Comparison of ENCODE assay signal across 28 cellular contexts in the genomic region with DNA sequence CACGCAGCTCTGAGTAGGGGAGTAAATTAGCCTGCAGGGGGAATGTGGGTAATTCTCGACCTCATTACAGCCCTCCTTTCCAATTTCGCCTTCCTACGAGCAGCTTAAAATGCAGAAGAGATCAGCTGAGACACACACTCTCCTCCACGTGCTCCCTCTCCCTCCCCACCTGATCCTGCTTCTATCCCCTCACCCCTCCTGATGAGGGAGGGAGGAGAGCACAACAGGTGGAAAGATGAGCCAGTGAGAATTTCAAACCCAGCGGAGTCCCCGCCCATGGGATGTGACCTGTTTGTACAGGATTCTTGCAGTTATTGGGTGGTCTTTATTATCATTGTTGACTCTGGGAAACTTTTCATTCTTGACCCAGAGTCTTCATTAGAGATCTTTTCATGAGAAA. TPM values are rescaled to one million over a fixed set of nuclear protein-coding genes. Genes with fewer than 3 reads are reported as not detected.
DNase-seq lines count a peak whose midpoint lies in the region; ATAC-seq, FAIRE-seq and TF ChIP-seq lines count a peak whose summit lies in the region.
"Had no signal": no experiment of that assay in that cellular context is flagged by ENCODE, and none has a peak within 500 bp of the region (broad histone marks: within the 10 kb centered on the region; RNA-seq: fewer than 3 reads in every experiment).

No MANE protein-coding gene starts in this region.

- no peak for TF ChIP-seq CTCF in HepG2 (CRISPR knock-in tag; IDR thresholded peaks at IDR 0.05)
- no peak for TF ChIP-seq CTCF in right lobe of liver (IDR thresholded peaks at IDR 0.05)
- TF ChIP-seq CTCF in OCI-LY7 (conservative IDR thresholded peaks at IDR 0.05; ENCODE audit: low read length) = no peak

- in situ Hi-C loops in HepG2 (cut with HindIII; ENCODE audit: extremely low pct_ligation_motif_present, low pct_unique_long_range_greater_than_20kb) = no loop called here

- DNase-seq in HepG2 (ENCODE audit: low spot score) (no peak), right lobe of liver (no peak), OCI-LY7 (ENCODE audit: low spot score) (no peak), iPS-NIHi11 (ENCODE audit: low spot score) (peak; percentile 59), urothelium cell line (ENCODE audit: low spot score) (no peak), OCI-M2 (lab: John Stamatoyannopoulos, UW; ENCODE audit: unreplicated experiment) (no peak), kidney glomerular epithelial cell (lab: John Stamatoyannopoulos, UW) (no peak)
- DNase-seq in stimulated activated CD4-positive, alpha-beta T cell treated with anti-CD3 and anti-CD28 coated beads, Interleukin-2, amount 100 ng/mL, for 24 hours = no peak
- DNase-seq: activated CD4-positive, alpha-beta T cell treated with anti-CD3 and anti-CD28 coated beads, Interleukin-2, amount 50 U/mL, for 48 hours; activated CD4-positive, CD25-positive, alpha-beta regulatory T cell treated with anti-CD3 and anti-CD28 coated beads, Interleukin-2, amount 50 U/mL, for 72 hours; activated T-cell treated with anti-CD3 and anti-CD28 coated beads, Interleukin-2, amount 50 U/mL, for 72 hours; CD8-positive, alpha-beta T cell; NCI-H1092 treated with DMSO at 0.1 percent for 48 hours; NCI-H1930; NCI-H446; NK-92 treated with Interleukin-12 subunit alpha and Interleukin-12 subunit beta, amount 100 ng/mL, for 24 hours; nucleus accumbens; PC-9; stimulated activated CD4-positive, alpha-beta T cell treated with anti-CD3 and anti-CD28 coated beads, Interleukin-15, amount 100 ng/mL, for 24 hours; stimulated activated naive B cell treated with anti-CD40 and anti-IgM and Interleukin-4, amounts not matched to agents 10 μg/mL and 1 μg/mL and 100 μg/mL, for 72 hours; substantia nigra; T-helper 17 cell; trophoblast cell had no signal

- no peak overlapping the region for H3K9ac ChIP-seq in HepG2 (ENCODE audit: insufficient read depth, low read depth, low read length)

- TF ChIP-seq EP300 in HepG2 (IDR thresholded peaks at IDR 0.05; ENCODE audit: low read depth in 2 of 2, low read length in 2 of 2) = no peak
- TF ChIP-seq EP300 in HepG2 (CRISPR knock-in tag; IDR thresholded peaks at IDR 0.05; ENCODE audit: borderline replicate concordance) = no peak

- intact Hi-C loops in HepG2 (cut with micrococcal nuclease; ENCODE audit: unreplicated experiment) = no loop called here
- intact Hi-C loops in right lobe of liver (cut with DNase I) = no loop called here
- intact Hi-C loops in OCI-LY7 (cut with micrococcal nuclease; ENCODE audit: unreplicated experiment) = no loop called here

- H3K4me3 ChIP-seq in HepG2 (replicated peaks in 1 of 3; ENCODE audit: insufficient read depth in 1 of 3, low read depth in 2 of 3, low read length in 3 of 3) (no peak overlapping the region), right lobe of liver (no peak overlapping the region), OCI-LY7 (ENCODE audit: low read depth, low read length, poor library complexity, severe bottlenecking) (no peak overlapping the region)
- H3K4me3 ChIP-seq: ascending aorta, gastroesophageal sphincter, K562, PC-9 had no signal

- FAIRE-seq in HepG2 (lab: Jason Lieb, UNC) (no peak), urothelium cell line (lab: Jason Lieb, UNC) (peak; percentile 13)
- FAIRE-seq: G401.6, K562, keratinocyte had no signal

- H4K20me1 ChIP-seq in HepG2 (ENCODE audit: insufficient read depth, low read length) (no peaks in the 10 kb centered on the region), OCI-LY7 (ENCODE audit: insufficient read depth, low read length) (no peaks in the 10 kb centered on the region)

- no peaks in the 10 kb centered on the region for H3K36me3 ChIP-seq in HepG2 (replicated peaks in 1 of 2; ENCODE audit: control insufficient read depth in 1 of 2, insufficient read depth in 2 of 2, low read length in 2 of 2)
- no peaks in the 10 kb centered on the region for H3K36me3 ChIP-seq in right lobe of liver
- H3K36me3 ChIP-seq in OCI-LY7 (ENCODE audit: insufficient read depth, low read length) = no peaks in the 10 kb centered on the region; the same call in 1 of the 2 replicates
- H3K36me3 ChIP-seq: ascending aorta, gastroesophageal sphincter had no signal

- no peaks in the 10 kb centered on the region for H3K9me2 ChIP-seq in OCI-LY7 (ENCODE audit: insufficient read depth, low read length)

- POLR2A ChIA-PET in HepG2 (lab: Yijun Ruan, JAX) = no interaction called here
- POLR2A ChIA-PET in OCI-LY7 (lab: Charles Lee) = interaction anchor here (1.0 to 1.5 kb wide), 2 partner anchors 10 to 37 kb away, joined by 4 to 5 read pairs; no protein-coding TSS in a partner anchor

- H3K4me1 ChIP-seq in HepG2 (ENCODE audit: insufficient read depth, low read length) = no peaks in the 10 kb centered on the region
- no peaks in the 10 kb centered on the region for H3K4me1 ChIP-seq in right lobe of liver
- peaks cover 30% of the 10 kb centered on the region for H3K4me1 ChIP-seq in OCI-LY7 (ENCODE audit: insufficient read depth, low read length, poor library complexity, severe bottlenecking)
- H3K4me1 ChIP-seq: ascending aorta, gastroesophageal sphincter had no signal

- H3K9me3 ChIP-seq in HepG2 (ENCODE audit: low read length) (no peaks in the 10 kb centered on the region), right lobe of liver (no peaks in the 10 kb centered on the region), OCI-LY7 (ENCODE audit: low read length) (peaks cover 8% of the 10 kb centered on the region; the same call in 1 of the 2 replicates)
- H3K9me3 ChIP-seq: ascending aorta, gastroesophageal sphincter had no signal

- no peak overlapping the region for H2AFZ ChIP-seq in HepG2 (ENCODE audit: low read length)
- peak overlapping the region; percentile 69 for H2AFZ ChIP-seq in OCI-LY7 (ENCODE audit: low read length)
- H2AFZ ChIP-seq: PC-9 had no signal

- CTCF ChIA-PET in HepG2 (lab: Yijun Ruan, JAX; ENCODE audit: low intra/inter-chr PET ratio, low total read pairs) = no interaction called here
- CTCF ChIA-PET in OCI-LY7 (lab: Charles Lee; ENCODE audit: unreplicated experiment) = interaction anchor here (1.4 kb wide), 1 partner anchor 69 kb away, joined by 4 read pairs; no protein-coding TSS in a partner anchor

- BruUV-seq in HepG2 (replicated peaks; lab: Mats Ljungman, UMichigan) (no TSS peak), OCI-LY7 (replicated peaks; lab: Mats Ljungman, UMichigan) (no TSS peak)

- TF ChIP-seq POLR2A in HepG2 (IDR thresholded peaks at IDR 0.05; ENCODE audit: insufficient read depth in 1 of 2, low read depth in 2 of 2, low read length in 2 of 2) = no peak
- TF ChIP-seq POLR2A in right lobe of liver (IDR thresholded peaks at IDR 0.05) = no peak

- 19% methylated on average over 7 of the region's 7 CpGs for WGBS in HepG2 (ENCODE audit: low lambda C conversion rate)
- WGBS in right lobe of liver (ENCODE audit: insufficient coverage, low coverage, low lambda C conversion rate, missing lambda C conversion rate) = 10% methylated on average over 7 of the region's 7 CpGs

- H3K4me2 ChIP-seq in HepG2 (ENCODE audit: low read depth, low read length) = no peak overlapping the region
- peak overlapping the region; percentile 32 for H3K4me2 ChIP-seq in OCI-LY7 (ENCODE audit: low read length)
- H3K4me2 ChIP-seq: PC-9 had no signal

- ATAC-seq in HepG2 = no peak
- no peak for ATAC-seq in right lobe of liver
- ATAC-seq: activated T-cell treated with anti-CD3 and anti-CD28 coated beads, Interleukin-2, amount 50 U/mL, for 72 hours; CD8-positive, alpha-beta T cell; gastroesophageal sphincter; K562; stimulated activated naive B cell treated with anti-CD40 and anti-IgM and Interleukin-4, amounts not matched to agents 10 μg/mL and 1 μg/mL and 100 μg/mL, for 72 hours; T-helper 17 cell had no signal

- H3K27ac ChIP-seq in HepG2 (ENCODE audit: extremely low read length, insufficient read depth, low read length) (no peak overlapping the region), right lobe of liver (no peak overlapping the region), OCI-LY7 (ENCODE audit: low read depth, low read length, poor library complexity, severe bottlenecking) (no peak overlapping the region)
- H3K27ac ChIP-seq: ascending aorta, gastroesophageal sphincter, PC-9 had no signal

- H3K79me2 ChIP-seq in HepG2 (ENCODE audit: insufficient read depth, low read length) = no peaks in the 10 kb centered on the region
- no peaks in the 10 kb centered on the region for H3K79me2 ChIP-seq in OCI-LY7 (ENCODE audit: insufficient read depth, low read depth, low read length)

- no peak for TF ChIP-seq RAD21 in HepG2 (CRISPR knock-in tag; IDR thresholded peaks at IDR 0.05)

- H3K27me3 ChIP-seq in HepG2 (ENCODE audit: control insufficient read depth in 1 of 2, insufficient read depth in 2 of 2, low read length in 2 of 2) (peaks cover 0 to 40% of the 10 kb centered on the region in 2 experiments; a peak in 3 of 5 replicates), right lobe of liver (no peaks in the 10 kb centered on the region)
- H3K27me3 ChIP-seq: ascending aorta had no signal

TF ChIP-seq in HepG2, 621 proteins besides CTCF, POLR2A, EP300 and RAD21 (continues in another document):
- no peak for TF ChIP-seq RBM39 (IDR thresholded peaks at IDR 0.05; ENCODE audit: low read depth, low read length, poor library complexity, severe bottlenecking)

RNA-seq across cellular contexts. Expression of a gene that starts 35.5 kb away (rescaled TPM):
- total RNA-seq in HepG2 (2016; rRNA removed; fragmentation: Illumina TruSeq; extraction: Trizol) (134 and 234 TPM in 2 replicates), right lobe of liver (10 to 100 TPM; 20.5 to 35.1 (median 24.6) TPM), OCI-LY7 (2022) (146 and 160 TPM in 2 replicates)
- 11.7 and 13.5 TPM in 2 replicates for total RNA-seq in HepG2 (2016; cell fraction: cytosol; rRNA removed; fragmentation: Illumina TruSeq; extraction: Trizol; ENCODE audit: low read depth)
- 138 and 223 TPM in 2 replicates for total RNA-seq in HepG2 (2016; cell fraction: insoluble cytoplasmic fraction; rRNA removed; fragmentation: Illumina TruSeq; extraction: Trizol)
- 35.5 and 42.7 TPM in 2 replicates for total RNA-seq in HepG2 (2016; cell fraction: membrane; rRNA removed; fragmentation: Illumina TruSeq; extraction: Trizol)
- 130 and 136 TPM in 2 replicates for total RNA-seq in HepG2 (2016; cell fraction: nucleus; rRNA removed; fragmentation: Illumina TruSeq; extraction: Trizol)
- 52.2 and 64.0 TPM in 2 replicates for polyA plus RNA-seq in HepG2 (2011; rRNA removed)
- 22.5 and 26.1 TPM in 2 replicates for polyA plus RNA-seq in HepG2 (2011; cell fraction: cytosol; rRNA removed)
- 57.8 and 60.7 TPM in 2 replicates for polyA plus RNA-seq in HepG2 (2011; cell fraction: nucleus; rRNA removed)
- polyA plus RNA-seq in HepG2 (2012) = 52.6 and 75.1 TPM in 2 replicates
- 4.1 and 5.3 TPM in 2 replicates for polyA plus RNA-seq in HepG2 (2016; cell fraction: cytosol; fragmentation: Illumina TruSeq; extraction: Trizol; ENCODE audit: low read depth)
- polyA plus RNA-seq in HepG2 (2016; cell fraction: insoluble cytoplasmic fraction; fragmentation: Illumina TruSeq; extraction: Trizol; ENCODE audit: low read depth) = 136 and 138 TPM in 2 replicates
- polyA plus RNA-seq in HepG2 (2016; cell fraction: membrane; fragmentation: Illumina TruSeq; extraction: Trizol; ENCODE audit: low read depth) = 12.3 and 16.0 TPM in 2 replicates
- polyA plus RNA-seq in HepG2 (2016; cell fraction: nucleus; fragmentation: Illumina TruSeq; extraction: Trizol; ENCODE audit: insufficient read depth, low read depth) = 69.1 and 76.1 TPM in 2 replicates
- 46.4 and 57.7 TPM in 2 replicates for polyA minus RNA-seq in HepG2 (2011; rRNA and poly(A)+ RNA removed; ENCODE audit: low replicate concordance)
- 39.2 and 41.4 TPM in 2 replicates for polyA minus RNA-seq in HepG2 (2011; cell fraction: cytosol; rRNA and poly(A)+ RNA removed)
- 182 and 201 TPM in 2 replicates for polyA minus RNA-seq in HepG2 (2011; cell fraction: nucleus; rRNA and poly(A)+ RNA removed)
- total RNA-seq in OCI-LY7 (2014; rRNA removed; shearing (Covaris generic)) = 61.1 and 68.5 TPM in 2 replicates
